ENCODE assay signal across 9 cellular contexts in the genomic region with DNA sequence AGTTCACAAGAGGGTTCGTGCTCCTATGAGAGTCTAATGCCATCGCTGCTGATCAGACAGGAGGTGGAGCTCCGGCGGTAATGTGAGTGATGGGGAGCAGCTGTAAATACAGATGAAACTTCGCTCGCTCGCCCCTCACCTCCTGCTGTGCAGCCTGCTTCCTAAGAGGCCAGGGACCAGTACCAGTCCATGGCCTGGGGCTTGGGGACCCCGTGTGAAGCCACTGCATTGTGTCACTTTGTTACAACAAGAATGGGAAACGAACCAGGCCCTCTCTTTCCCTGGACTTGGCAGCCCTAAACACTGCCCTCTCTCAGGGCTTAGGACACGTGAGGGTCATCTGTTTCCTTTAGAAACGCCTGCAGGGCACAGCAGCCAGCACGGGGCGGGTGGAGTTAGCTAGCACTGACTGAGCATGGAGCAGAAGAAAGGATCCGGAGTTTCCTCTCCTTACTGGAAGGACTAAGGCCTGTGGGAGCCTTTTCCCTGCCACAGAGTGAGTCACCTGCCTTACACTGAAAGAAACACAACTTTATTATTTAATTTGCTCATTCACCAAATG.
DNase-seq lines count a peak whose midpoint lies in the region; ATAC-seq, FAIRE-seq and TF ChIP-seq lines count a peak whose summit lies in the region.
"Had no signal": no experiment of that assay in that cellular context is flagged by ENCODE, and none has a peak within 500 bp of the region (broad histone marks: within the 10 kb centered on the region; RNA-seq: fewer than 3 reads in every experiment).

No MANE protein-coding gene starts in this region.

- H3K9me1 ChIP-seq in keratinocyte (ENCODE audit: control insufficient read depth, extremely low read depth, insufficient read depth, low read length), result no peaks in the 10 kb centered on the region

- FAIRE-seq in HTR-8/SVneo (lab: Jason Lieb, UNC) (no peak), bronchial epithelial cell (lab: Jason Lieb, UNC) (no peak), keratinocyte (lab: Jason Lieb, UNC) (peak; percentile 89)

- DNase-seq in HTR-8/SVneo (ENCODE audit: insufficient read length, low spot score) (peak; percentile 56), bronchial epithelial cell (ENCODE audit: low read depth) (peak; percentile 54), keratinocyte (ENCODE audit: low read depth, low spot score) (no peak), spleen (no peak), NCI-H774 (lab: John Stamatoyannopoulos, UW) (no peak), colonic mucosa (no peak)
- DNase-seq: NCI-H2029 treated with DMSO at 0.1 percent for 48 hours had no signal

- no peak for ATAC-seq in HG03354 (IDR thresholded peaks at IDR 0.05; ENCODE audit: poor library complexity, severe bottlenecking, unreplicated experiment)
- no peak for ATAC-seq in GM21786 (IDR thresholded peaks at IDR 0.05; ENCODE audit: unreplicated experiment)

- TF ChIP-seq CTCF in bronchial epithelial cell (IDR thresholded peaks at IDR 0.05; ENCODE audit: insufficient read depth, low read length, severe bottlenecking) (no peak), keratinocyte (optimal IDR thresholded peaks at IDR 0.05 in 1 of 3, IDR thresholded peaks at IDR 0.05 in 1 of 3, conservative IDR thresholded peaks at IDR 0.05 in 1 of 3; ENCODE audit: extremely low read depth in 1 of 3, insufficient read depth in 2 of 3, low read length in 3 of 3) (no peak), spleen (IDR thresholded peaks at IDR 0.05 in 8 of 11, conservative IDR thresholded peaks at IDR 0.05 in 3 of 11) (no peak), colonic mucosa (IDR thresholded peaks at IDR 0.05) (no peak)

- H3K4me1 ChIP-seq in keratinocyte (ENCODE audit: control insufficient read depth, extremely low read depth, insufficient read depth, low read length) (peaks cover 9% of the 10 kb centered on the region), spleen (peaks cover 3 to 72% (median 52%) of the 10 kb centered on the region in 6 donors), colonic mucosa (no peaks in the 10 kb centered on the region)

- H3K36me3 ChIP-seq in bronchial epithelial cell (ENCODE audit: control insufficient read depth, insufficient read depth, low read length), result no peaks in the 10 kb centered on the region
- H3K36me3 ChIP-seq in keratinocyte (ENCODE audit: control insufficient read depth in 2 of 2, extremely low read depth in 1 of 2, insufficient read depth in 2 of 2, low read length in 2 of 2), result peaks cover under 1 to 17% of the 10 kb centered on the region in 2 experiments
- H3K36me3 ChIP-seq in spleen, result peaks cover 0 to 34% (median 2%) of the 10 kb centered on the region in 6 donors
- no peaks in the 10 kb centered on the region for H3K36me3 ChIP-seq in colonic mucosa

- no peaks in the 10 kb centered on the region for H3K9me3 ChIP-seq in keratinocyte (ENCODE audit: control insufficient read depth, low read depth, low read length)
- peaks cover 0 to 5% (median 0%) of the 10 kb centered on the region in 8 donors for H3K9me3 ChIP-seq in spleen
- no peaks in the 10 kb centered on the region for H3K9me3 ChIP-seq in colonic mucosa

- dilution Hi-C loops in keratinocyte (cut with MboI; ENCODE audit: extremely low pct_ligation_motif_present, low sequenced_read_pairs), result no loop called here

- WGBS in spleen, 5 donors, result 59 to 79% (median 63%) methylated on average over 14 of the region's 14 CpGs

- no peak for TF ChIP-seq POLR2A in spleen (IDR thresholded peaks at IDR 0.05)

- no peak overlapping the region for H2AFZ ChIP-seq in keratinocyte (ENCODE audit: control insufficient read depth, low read length)

- no peak overlapping the region for H3K9ac ChIP-seq in keratinocyte (ENCODE audit: control insufficient read depth, extremely low read depth, insufficient read depth, low read length)
- H3K9ac ChIP-seq in colonic mucosa (ENCODE audit: low read depth in 2 of 2, low read length in 2 of 2), result no peak overlapping the region

- peaks cover 32% of the 10 kb centered on the region for H3K79me2 ChIP-seq in keratinocyte (ENCODE audit: control insufficient read depth, insufficient read depth, low read length)

- H3K4me2 ChIP-seq in keratinocyte (ENCODE audit: control insufficient read depth, extremely low read depth, insufficient read depth, low read depth, low read length), result peak overlapping the region; percentile 1

- H4K20me1 ChIP-seq in keratinocyte (ENCODE audit: control insufficient read depth, extremely low read depth, insufficient read depth, low read length), result no peaks in the 10 kb centered on the region

- intact Hi-C loops in spleen (cut with DNase I; ENCODE audit: low total_unique reads) (no loop called here), colonic mucosa (cut with DNase I) (no loop called here)

- H3K27me3 ChIP-seq in bronchial epithelial cell (ENCODE audit: control insufficient read depth, insufficient read depth, low read length), result no peaks in the 10 kb centered on the region
- no peaks in the 10 kb centered on the region for H3K27me3 ChIP-seq in keratinocyte (ENCODE audit: control insufficient read depth, extremely low read depth, insufficient read depth, low read length)
- no peaks in the 10 kb centered on the region for H3K27me3 ChIP-seq in spleen (replicated peaks in 1 of 7)
- no peaks in the 10 kb centered on the region for H3K27me3 ChIP-seq in colonic mucosa

- no peak overlapping the region for H3K4me3 ChIP-seq in bronchial epithelial cell (ENCODE audit: low read depth, low read length)
- H3K4me3 ChIP-seq in keratinocyte (ENCODE audit: control insufficient read depth in 2 of 3, extremely low read depth in 1 of 3, insufficient read depth in 2 of 3, low read depth in 1 of 3, low read length in 3 of 3), result no peak overlapping the region
- H3K4me3 ChIP-seq in spleen, result no peak overlapping the region
- no peak overlapping the region for H3K4me3 ChIP-seq in colonic mucosa

- H3K27ac ChIP-seq in keratinocyte (ENCODE audit: control insufficient read depth, insufficient read depth, low read length) (peak overlapping the region; percentile 29), spleen (peak overlapping the region; percentile 15 to 76 (median 64)), colonic mucosa (no peak overlapping the region)

Comparison
In these comparisons a context has a peak if more than half of its experiments do, and no peak if none do; other contexts are left out.
1. DNase-seq: peak in HTR-8/SVneo (single experiment) and bronchial epithelial cell (single experiment); none in keratinocyte (single experiment), spleen (single experiment), NCI-H774 (single experiment) and colonic mucosa (single experiment).